In the genomic region with DNA sequence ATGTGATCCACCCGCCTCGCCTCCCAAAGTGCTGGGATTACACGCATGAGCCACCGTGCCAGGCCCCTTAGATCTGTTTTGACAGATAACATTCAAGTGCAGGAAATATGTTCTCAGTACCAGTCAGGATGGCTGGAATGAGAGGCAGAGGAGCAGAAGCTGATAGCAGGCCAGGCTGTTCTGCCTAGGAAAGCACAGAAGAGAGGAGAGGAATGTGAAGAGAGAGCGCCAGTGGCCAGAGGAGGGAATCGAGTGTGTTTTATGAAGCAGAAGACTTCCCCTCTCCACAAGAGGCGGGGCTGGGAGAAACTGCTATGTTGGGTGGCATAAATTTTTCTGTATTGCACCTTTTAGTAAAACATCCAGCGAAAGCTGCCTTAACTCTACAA, we compare ENCODE assay signal across 31 cellular contexts.
"Had no signal": no experiment of that assay in that cellular context is flagged by ENCODE, and none has a peak within 500 bp of the region (broad histone marks: within the 10 kb centered on the region; RNA-seq: fewer than 3 reads in every experiment).

No MANE protein-coding gene starts in this region.

- H3K27ac ChIP-seq: coronary artery, dorsolateral prefrontal cortex, gastrocnemius medialis, left ventricle myocardium inferior, sigmoid colon, stomach, tibial artery had no signal

- H3K36me3 Mint-ChIP-seq: activated CD8-positive, alpha-beta memory T cell treated with anti-CD3 and anti-CD28 coated beads, Interleukin-2, amount 10 ng/mL, durations not matched to agents 7 days and 5 days; activated naive CD4-positive, alpha-beta T cell treated with anti-CD3 and anti-CD28 coated beads, Interleukin-2, amount 50 U/mL, for 72 hours; brain; natural killer cell; stimulated activated memory B cell treated with anti-CD40 and anti-IgM and Interleukin-4, amounts not matched to agents 10 μg/mL and 1 μg/mL and 100 μg/mL, for 72 hours; T-cell had no signal

- H3K27me3 ChIP-seq: dorsolateral prefrontal cortex, gastrocnemius medialis, sigmoid colon, stomach, tibial artery had no signal

- H3K9me3 ChIP-seq: gastrocnemius medialis, left ventricle myocardium inferior, sigmoid colon, stomach, tibial artery had no signal

- H3K4me1 Mint-ChIP-seq: activated B cell treated with CpG ODN at 0.5 μM for 24 hours; activated CD4-positive, alpha-beta T cell treated with anti-CD3 and anti-CD28 coated beads for 36 hours; activated CD8-positive, alpha-beta memory T cell treated with anti-CD3 and anti-CD28 coated beads, Interleukin-2, amount 10 ng/mL, durations not matched to agents 7 days and 5 days; natural killer cell; stimulated activated memory B cell treated with anti-CD40 and anti-IgM and Interleukin-4, amounts not matched to agents 10 μg/mL and 1 μg/mL and 100 μg/mL, for 72 hours; T-cell had no signal

- H3K4me3 Mint-ChIP-seq: activated B cell treated with CpG ODN at 0.5 μM for 24 hours; activated CD4-positive, alpha-beta T cell treated with anti-CD3 and anti-CD28 coated beads for 36 hours; activated CD8-positive, alpha-beta memory T cell treated with anti-CD3 and anti-CD28 coated beads, Interleukin-2, amount 10 ng/mL, durations not matched to agents 7 days and 5 days; activated CD8-positive, alpha-beta T cell treated with anti-CD3 and anti-CD28 coated beads, Interleukin-2, amount 10 ng/mL, durations not matched to agents 7 days and 5 days; activated T-cell treated with anti-CD3 and anti-CD28 coated beads, Interleukin-2, amount 50 U/mL, for 72 hours; brain; effector memory CD8-positive, alpha-beta T cell; natural killer cell; stimulated activated memory B cell treated with anti-CD40 and anti-IgM and Interleukin-4, amounts not matched to agents 10 μg/mL and 1 μg/mL and 100 μg/mL, for 72 hours; T-cell; T-helper 2 cell treated with Interferon-gamma antibody and Interleukin-4, amounts not matched to agents 5 μg/mL and 100 μg/mL, for 36 hours had no signal

- ATAC-seq: activated CD4-positive, alpha-beta T cell treated with anti-CD3 and anti-CD28 coated beads for 36 hours; activated CD8-positive, alpha-beta memory T cell treated with anti-CD3 and anti-CD28 coated beads, Interleukin-2, amount 10 ng/mL, durations not matched to agents 7 days and 5 days; activated CD8-positive, alpha-beta T cell treated with anti-CD3 and anti-CD28 coated beads, Interleukin-2, amount 10 ng/mL, durations not matched to agents 7 days and 5 days; activated naive CD4-positive, alpha-beta T cell treated with anti-CD3 and anti-CD28 coated beads, Interleukin-2, amount 50 U/mL, for 72 hours; activated T-cell treated with anti-CD3 and anti-CD28 coated beads, Interleukin-2, amount 50 U/mL, for 72 hours; effector memory CD8-positive, alpha-beta T cell; gastrocnemius medialis; natural killer cell; stimulated activated memory B cell treated with anti-CD40 and anti-IgM and Interleukin-4, amounts not matched to agents 10 μg/mL and 1 μg/mL and 100 μg/mL, for 72 hours; T-cell had no signal

- H3K9me3 Mint-ChIP-seq: activated naive CD4-positive, alpha-beta T cell treated with anti-CD3 and anti-CD28 coated beads, Interleukin-2, amount 50 U/mL, for 72 hours; effector memory CD8-positive, alpha-beta T cell; natural killer cell; stimulated activated memory B cell treated with anti-CD40 and anti-IgM and Interleukin-4, amounts not matched to agents 10 μg/mL and 1 μg/mL and 100 μg/mL, for 72 hours; T-helper 2 cell treated with Interferon-gamma antibody and Interleukin-4, amounts not matched to agents 5 μg/mL and 100 μg/mL, for 36 hours had no signal

- DNase-seq: activated B cell treated with CpG ODN at 0.5 μM for 24 hours; activated CD4-positive, alpha-beta T cell treated with anti-CD3 and anti-CD28 coated beads for 36 hours; activated CD8-positive, alpha-beta memory T cell treated with anti-CD3 and anti-CD28 coated beads, Interleukin-2, amount 10 ng/mL, durations not matched to agents 7 days and 5 days; activated CD8-positive, alpha-beta T cell treated with anti-CD3 and anti-CD28 coated beads, Interleukin-2, amount 10 ng/mL, durations not matched to agents 7 days and 5 days; activated naive CD4-positive, alpha-beta T cell; activated T-cell treated with anti-CD3 and anti-CD28 coated beads, Interleukin-2, amount 50 U/mL, for 72 hours; aorta; dorsolateral prefrontal cortex; effector memory CD8-positive, alpha-beta T cell; erythroblast; gastrocnemius medialis; glutamatergic neuron; hypothalamus; kidney glomerular epithelial cell; left ventricle myocardium inferior; midbrain; natural killer cell; sigmoid colon; small intestine; stimulated activated CD4-positive, alpha-beta T cell treated with anti-CD3 and anti-CD28 coated beads, Interleukin-4, amount 100 ng/mL, for 4 hours; stimulated activated CD8-positive, alpha-beta memory T cell treated with anti-CD3 and anti-CD28 coated beads, Interleukin-4, amount 100 ng/mL, for 48 hours; stomach; T-cell; tibial artery had no signal

- H3K27me3 Mint-ChIP-seq: brain had no signal

- H3K4me1 ChIP-seq: gastrocnemius medialis, left ventricle myocardium inferior, stomach, tibial artery had no signal

- H3K4me3 ChIP-seq: coronary artery, dorsolateral prefrontal cortex, gastrocnemius medialis, left ventricle myocardium inferior, lung, sigmoid colon, stomach, tibial artery had no signal

- H3K27ac Mint-ChIP-seq: activated B cell treated with CpG ODN at 0.5 μM for 24 hours; activated CD4-positive, alpha-beta T cell treated with anti-CD3 and anti-CD28 coated beads for 36 hours; activated CD8-positive, alpha-beta memory T cell treated with anti-CD3 and anti-CD28 coated beads, Interleukin-2, amount 10 ng/mL, durations not matched to agents 7 days and 5 days; activated CD8-positive, alpha-beta T cell treated with anti-CD3 and anti-CD28 coated beads, Interleukin-2, amount 10 ng/mL, durations not matched to agents 7 days and 5 days; activated naive CD4-positive, alpha-beta T cell treated with anti-CD3 and anti-CD28 coated beads, Interleukin-2, amount 50 U/mL, for 72 hours; activated T-cell treated with anti-CD3 and anti-CD28 coated beads, Interleukin-2, amount 50 U/mL, for 72 hours; brain; effector memory CD8-positive, alpha-beta T cell; natural killer cell; progenitor cell of endocrine pancreas; stimulated activated memory B cell treated with anti-CD40 and anti-IgM and Interleukin-4, amounts not matched to agents 10 μg/mL and 1 μg/mL and 100 μg/mL, for 72 hours; T-cell; T-helper 2 cell treated with Interferon-gamma antibody and Interleukin-4, amounts not matched to agents 5 μg/mL and 100 μg/mL, for 36 hours had no signal

- H3K36me3 ChIP-seq: gastrocnemius medialis, left ventricle myocardium inferior, sigmoid colon, stomach, tibial artery had no signal
